2 cellular contexts compared by ENCODE assay signal in the genomic region with DNA sequence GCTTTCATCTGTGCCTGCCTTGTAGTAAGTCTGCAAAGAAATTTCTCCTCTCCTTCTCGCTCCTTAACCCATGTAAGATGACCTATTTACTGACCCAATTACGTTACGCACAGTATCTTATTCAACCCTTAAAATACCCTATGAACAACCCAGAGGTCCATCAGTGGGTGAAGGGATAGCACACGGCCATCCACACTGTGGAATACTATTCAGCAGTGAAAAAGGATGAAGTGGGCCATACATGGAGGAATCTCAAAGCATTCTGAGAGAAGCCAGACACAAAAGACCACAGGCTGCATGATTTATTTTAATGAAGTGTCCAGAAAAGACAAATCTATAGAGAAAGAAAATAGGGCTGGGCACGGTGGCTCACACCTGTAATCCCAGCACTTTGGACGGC.
TF ChIP-seq lines count a peak whose summit lies in the region.

No MANE protein-coding gene starts in this region.

TF ChIP-seq in HEK293, 187 proteins besides CTCF, POLR2A, EP300 and RAD21:
- TF ChIP-seq ZNF146 (tag by site-specific recombination; IDR thresholded peaks at IDR 0.05) = peak; percentile 93
- TF ChIP-seq OSR2 (tag by site-specific recombination; IDR thresholded peaks at IDR 0.05) = no peak
- no peak for TF ChIP-seq KLF16 (tag by site-specific recombination; IDR thresholded peaks at IDR 0.05)
- TF ChIP-seq ZNF514 (tag by site-specific recombination; IDR thresholded peaks at IDR 0.05) = no peak
TF ChIP-seq in HEK293: peak in this region for 1.

TF ChIP-seq in K562, 482 proteins besides CTCF, POLR2A, EP300 and RAD21:
- TF ChIP-seq RBM25 (IDR thresholded peaks at IDR 0.05; ENCODE audit: low read depth, low read length, severe bottlenecking) (peak; percentile 62), ZNF184 (CRISPR knock-in tag; IDR thresholded peaks at IDR 0.05) (no peak), RBM22 (IDR thresholded peaks at IDR 0.05; ENCODE audit: low read depth, low read length, poor library complexity, severe bottlenecking) (no peak), FOXM1 (IDR thresholded peaks at IDR 0.05; ENCODE audit: low read depth) (no peak), FOXM1 (CRISPR knock-in tag; IDR thresholded peaks at IDR 0.05; ENCODE audit: low read depth) (no peak), ZNF146 (CRISPR knock-in tag; IDR thresholded peaks at IDR 0.05; ENCODE audit: unreplicated experiment) (peak; percentile 89)
